ENCODE assay signal across 11 cellular contexts in the genomic region with DNA sequence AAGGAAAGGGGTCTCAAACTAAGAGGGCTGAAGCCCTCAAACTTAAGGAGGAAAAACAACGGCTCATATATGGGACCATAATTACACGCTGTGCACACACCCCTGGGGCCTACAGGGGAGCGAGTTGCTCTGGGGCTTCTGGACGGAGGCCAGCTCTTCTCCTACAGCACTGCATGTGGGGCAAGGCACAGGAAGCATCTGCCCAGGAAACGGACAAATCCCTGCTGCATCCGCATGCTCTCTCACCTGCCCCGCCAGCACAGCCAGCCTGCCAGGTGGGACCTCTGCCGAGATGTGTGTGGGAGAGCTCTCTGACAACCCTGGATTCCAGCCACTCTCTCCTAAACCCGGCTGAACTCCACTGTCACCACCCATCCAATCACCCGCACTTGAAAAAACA. TPM values are rescaled to one million over a fixed set of nuclear protein-coding genes. Genes with fewer than 3 reads are reported as not detected.
DNase-seq lines count a peak whose midpoint lies in the region; ATAC-seq and TF ChIP-seq lines count a peak whose summit lies in the region.
"Had no signal": no experiment of that assay in that cellular context is flagged by ENCODE, and none has a peak within 500 bp of the region (broad histone marks: within the 10 kb centered on the region; RNA-seq: fewer than 3 reads in every experiment).

No MANE protein-coding gene starts in this region.

- H3K27ac Mint-ChIP-seq in CD4-positive, alpha-beta memory T cell = peak overlapping the region in 1 of 7 donors; percentile 76
- no peak overlapping the region for H3K27ac Mint-ChIP-seq in T-helper 2 cell treated with Interferon-gamma antibody and Interleukin-4, amounts not matched to agents 5 μg/mL and 100 μg/mL, for 36 hours
- H3K27ac Mint-ChIP-seq: activated CD4-positive, alpha-beta memory T cell treated with anti-CD3 and anti-CD28 coated beads, Interleukin-2, amount 10 ng/mL, durations not matched to agents 7 days and 5 days had no signal

- H2AFZ ChIP-seq in DND-41 (ENCODE audit: low read depth, low read length) (no peak overlapping the region), mesenchymal stem cell (ENCODE audit: low read depth, low read length) (no peak overlapping the region)

- peak overlapping the region; percentile 32; the same call in 1 of the 2 replicates for H3K27ac ChIP-seq in DND-41 (ENCODE audit: low read length)
- peak overlapping the region; percentile 82 for H3K27ac ChIP-seq in mesenchymal stem cell (ENCODE audit: low read length, poor library complexity, severe bottlenecking)
- no peak overlapping the region for H3K27ac ChIP-seq in CD4-positive, alpha-beta memory T cell (ENCODE audit: low read depth, low read length)
- H3K27ac ChIP-seq: coronary artery had no signal

- no peak overlapping the region for H2BK120ac ChIP-seq in mesenchymal stem cell (ENCODE audit: low read depth, low read length)

- peaks cover 31% of the 10 kb centered on the region for H4K20me1 ChIP-seq in DND-41 (ENCODE audit: insufficient read depth, low read length)

- H3K9me3 ChIP-seq in DND-41 (ENCODE audit: insufficient read depth, low read length, severe bottlenecking) (no peaks in the 10 kb centered on the region), mesenchymal stem cell (ENCODE audit: control insufficient read depth, low read length) (no peaks in the 10 kb centered on the region)
- H3K9me3 ChIP-seq in CD4-positive, alpha-beta memory T cell (ENCODE audit: control insufficient read depth in 1 of 2, low read length in 2 of 2) = no peaks in the 10 kb centered on the region

- ATAC-seq in DND-41 (ENCODE audit: insufficient read depth, low read depth) = no peak
- ATAC-seq in HG03442 (IDR thresholded peaks at IDR 0.05; ENCODE audit: unreplicated experiment) = no peak

- H2BK5ac ChIP-seq in mesenchymal stem cell (ENCODE audit: low read depth, low read length, poor library complexity, severe bottlenecking) = peak overlapping the region; percentile 87

- no peak overlapping the region for H3K14ac ChIP-seq in mesenchymal stem cell (ENCODE audit: low read length in 2 of 2)

- H3K4me1 Mint-ChIP-seq in CD4-positive, alpha-beta memory T cell = peaks cover 0 to 6% (median 4%) of the 10 kb centered on the region in 4 donors
- no peaks in the 10 kb centered on the region for H3K4me1 Mint-ChIP-seq in T-helper 2 cell treated with Interferon-gamma antibody and Interleukin-4, amounts not matched to agents 5 μg/mL and 100 μg/mL, for 36 hours (ENCODE audit: low read depth)

- no peaks in the 10 kb centered on the region for H3K27me3 Mint-ChIP-seq in CD4-positive, alpha-beta memory T cell
- H3K27me3 Mint-ChIP-seq in T-helper 2 cell treated with Interferon-gamma antibody and Interleukin-4, amounts not matched to agents 5 μg/mL and 100 μg/mL, for 36 hours (ENCODE audit: low read depth) = no peaks in the 10 kb centered on the region
- H3K27me3 Mint-ChIP-seq: activated CD4-positive, alpha-beta memory T cell treated with anti-CD3 and anti-CD28 coated beads, Interleukin-2, amount 10 ng/mL, durations not matched to agents 7 days and 5 days had no signal

- H2AK5ac ChIP-seq in mesenchymal stem cell (ENCODE audit: low read length, severe bottlenecking) = peak overlapping the region; percentile 35

- H3K4me3 Mint-ChIP-seq in CD4-positive, alpha-beta memory T cell = no peak overlapping the region
- no peak overlapping the region for H3K4me3 Mint-ChIP-seq in T-helper 2 cell treated with Interferon-gamma antibody and Interleukin-4, amounts not matched to agents 5 μg/mL and 100 μg/mL, for 36 hours
- H3K4me3 Mint-ChIP-seq: activated CD4-positive, alpha-beta memory T cell treated with anti-CD3 and anti-CD28 coated beads, Interleukin-2, amount 10 ng/mL, durations not matched to agents 7 days and 5 days had no signal

- no peak overlapping the region for H2BK15ac ChIP-seq in mesenchymal stem cell (ENCODE audit: low read depth, poor library complexity, severe bottlenecking)

- H3K79me1 ChIP-seq in mesenchymal stem cell (replicated peaks; ENCODE audit: low read length, poor library complexity, severe bottlenecking) = peaks cover 8% of the 10 kb centered on the region

- H3K27me3 ChIP-seq in DND-41 (ENCODE audit: insufficient read depth, low read length, poor library complexity) (no peaks in the 10 kb centered on the region), mesenchymal stem cell (ENCODE audit: control insufficient read depth in 1 of 2, insufficient read depth in 1 of 2, low read length in 2 of 2) (no peaks in the 10 kb centered on the region)
- H3K27me3 ChIP-seq in CD4-positive, alpha-beta memory T cell (ENCODE audit: insufficient read depth, low read length) = no peaks in the 10 kb centered on the region

- POLR2A ChIA-PET in CD4-positive, alpha-beta memory T cell (lab: Charles Lee; ENCODE audit: partially characterized antibody) = no interaction called here

- no peaks in the 10 kb centered on the region for H3K4me1 ChIP-seq in DND-41 (ENCODE audit: insufficient read depth, low read length)
- H3K4me1 ChIP-seq in mesenchymal stem cell (ENCODE audit: control insufficient read depth, insufficient read depth, low read depth, low read length) = peaks cover 36% of the 10 kb centered on the region
- no peaks in the 10 kb centered on the region for H3K4me1 ChIP-seq in CD4-positive, alpha-beta memory T cell (ENCODE audit: insufficient read depth, low read length)

- H3K4me3 ChIP-seq in DND-41 (ENCODE audit: low read depth in 1 of 2, low read length in 2 of 2) (no peak overlapping the region), mesenchymal stem cell (ENCODE audit: insufficient read depth in 1 of 2, low read depth in 1 of 2, low read length in 2 of 2) (no peak overlapping the region)
- no peak overlapping the region for H3K4me3 ChIP-seq in CD4-positive, alpha-beta memory T cell (ENCODE audit: low read length in 2 of 2)
- H3K4me3 ChIP-seq: coronary artery had no signal

- H3K23ac ChIP-seq in mesenchymal stem cell (ENCODE audit: low read length in 2 of 2) = no peak overlapping the region

- no peak overlapping the region for H3K4me2 ChIP-seq in DND-41 (ENCODE audit: insufficient read depth, low read length)
- no peak overlapping the region for H3K4me2 ChIP-seq in mesenchymal stem cell (ENCODE audit: low read length, poor library complexity, severe bottlenecking)

- peak overlapping the region in 1 of 2 experiments; percentile 4 for H3K18ac ChIP-seq in mesenchymal stem cell (ENCODE audit: low read depth in 1 of 2, low read length in 2 of 2)

- peak overlapping the region; percentile 5 for H4K8ac ChIP-seq in mesenchymal stem cell (ENCODE audit: low read length)

- peak overlapping the region in 1 of 2 experiments; percentile 42 for H2BK12ac ChIP-seq in mesenchymal stem cell (ENCODE audit: low read length in 2 of 2)

- H3K36me3 Mint-ChIP-seq in CD4-positive, alpha-beta memory T cell = peaks cover 11 to 40% of the 10 kb centered on the region in 2 donors
- H3K36me3 Mint-ChIP-seq in T-helper 2 cell treated with Interferon-gamma antibody and Interleukin-4, amounts not matched to agents 5 μg/mL and 100 μg/mL, for 36 hours (ENCODE audit: low read depth) = no peaks in the 10 kb centered on the region

- H3K4ac ChIP-seq in mesenchymal stem cell (ENCODE audit: low read depth in 1 of 2, low read length in 2 of 2) = no peak overlapping the region

- H3K9ac ChIP-seq in DND-41 (ENCODE audit: low read depth, low read length) (no peak overlapping the region), mesenchymal stem cell (ENCODE audit: low read length) (peak overlapping the region; percentile 36)

- WGBS in mesenchymal stem cell = 64% methylated on average over 10 of the region's 10 CpGs

- H3K36me3 ChIP-seq in DND-41 (ENCODE audit: insufficient read depth, low read length) = peaks cover 68% of the 10 kb centered on the region
- peaks cover 5 to 23% of the 10 kb centered on the region in 2 experiments for H3K36me3 ChIP-seq in mesenchymal stem cell (ENCODE audit: control insufficient read depth in 1 of 2, insufficient read depth in 2 of 2, low read depth in 1 of 2, low read length in 2 of 2)
- peaks cover 14% of the 10 kb centered on the region for H3K36me3 ChIP-seq in CD4-positive, alpha-beta memory T cell (ENCODE audit: insufficient read depth, low read length)

- H4K91ac ChIP-seq in mesenchymal stem cell (ENCODE audit: low read length) = peak overlapping the region; percentile 45

- peaks cover 2% of the 10 kb centered on the region; the same call in 1 of the 2 replicates for H3K79me2 ChIP-seq in DND-41 (ENCODE audit: insufficient read depth, low read length)

- DNase-seq in DND-41 (no peak), NCI-H146 treated with DMSO at 0.1 percent for 48 hours (lab: John Stamatoyannopoulos, UW; ENCODE audit: unreplicated experiment) (peak; percentile 80), astrocyte of the hippocampus (ENCODE audit: low read depth, low spot score) (peak; percentile 48), mesenchymal stem cell (no peak), epidermal melanocyte (ENCODE audit: insufficient read length, low spot score) (no peak)
- DNase-seq in CD4-positive, alpha-beta memory T cell = no peak
- no peak for DNase-seq in T-helper 2 cell treated with Interferon-gamma antibody and Interleukin-4, amounts not matched to agents 5 μg/mL and 100 μg/mL, for 36 hours (ENCODE audit: low spot score)
- DNase-seq: activated CD4-positive, alpha-beta memory T cell treated with anti-CD3 and anti-CD28 coated beads, Interleukin-2, amount 10 ng/mL, durations not matched to agents 7 days and 5 days; GF-D8 had no signal

- CTCF ChIA-PET in CD4-positive, alpha-beta memory T cell (lab: Charles Lee; ENCODE audit: partially characterized antibody) = no interaction called here

- TF ChIP-seq CTCF in DND-41 (IDR thresholded peaks at IDR 0.05; ENCODE audit: borderline replicate concordance, extremely low read depth, low read length, poor library complexity, severe bottlenecking) = no peak

- intact Hi-C loops in CD4-positive, alpha-beta memory T cell (cut with micrococcal nuclease) = no loop called here

- peaks cover 0 to 2% (median 0%) of the 10 kb centered on the region in 8 donors for H3K9me3 Mint-ChIP-seq in CD4-positive, alpha-beta memory T cell
- H3K9me3 Mint-ChIP-seq in T-helper 2 cell treated with Interferon-gamma antibody and Interleukin-4, amounts not matched to agents 5 μg/mL and 100 μg/mL, for 36 hours = no peaks in the 10 kb centered on the region
- H3K9me3 Mint-ChIP-seq: activated CD4-positive, alpha-beta memory T cell treated with anti-CD3 and anti-CD28 coated beads, Interleukin-2, amount 10 ng/mL, durations not matched to agents 7 days and 5 days had no signal

RNA-seq across cellular contexts. Expression of a gene that starts 54.1 kb away (rescaled TPM):
- 83.1 TPM for polyA plus RNA-seq in mesenchymal stem cell (2013, experiment 1 of 2)
- 84.0 TPM for polyA plus RNA-seq in mesenchymal stem cell (2013, experiment 2 of 2)
- total RNA-seq in CD4-positive, alpha-beta memory T cell = 10 to 100 TPM; 33.4 to 39.0 TPM
- 10 to 100 TPM; 53.2 to 89.1 TPM for polyA plus RNA-seq in CD4-positive, alpha-beta memory T cell

RNA-seq across cellular contexts. Expression of a gene that starts 54.2 kb away (rescaled TPM):
- polyA plus RNA-seq in mesenchymal stem cell (2013, experiment 1 of 2) = 4.3 TPM
- 3.4 TPM for polyA plus RNA-seq in mesenchymal stem cell (2013, experiment 2 of 2)
- 10 to 100 TPM; 10.5 to 10.7 TPM for total RNA-seq in CD4-positive, alpha-beta memory T cell
- 1 to 10 TPM; 1.3 to 4.4 TPM for polyA plus RNA-seq in CD4-positive, alpha-beta memory T cell

Comparison
In these comparisons a context has a peak if more than half of its experiments do, and no peak if none do; other contexts are left out.
1. DNase-seq: peak in NCI-H146 treated with DMSO at 0.1 percent for 48 hours (single experiment) and astrocyte of the hippocampus (single experiment); none in DND-41 (single experiment), mesenchymal stem cell (single experiment), CD4-positive, alpha-beta memory T cell (0 of 5), T-helper 2 cell treated with Interferon-gamma antibody and Interleukin-4, amounts not matched to agents 5 μg/mL and 100 μg/mL, for 36 hours (single experiment) and epidermal melanocyte (single experiment).